Comparison of ENCODE assay signal across 10 cellular contexts in the genomic region with DNA sequence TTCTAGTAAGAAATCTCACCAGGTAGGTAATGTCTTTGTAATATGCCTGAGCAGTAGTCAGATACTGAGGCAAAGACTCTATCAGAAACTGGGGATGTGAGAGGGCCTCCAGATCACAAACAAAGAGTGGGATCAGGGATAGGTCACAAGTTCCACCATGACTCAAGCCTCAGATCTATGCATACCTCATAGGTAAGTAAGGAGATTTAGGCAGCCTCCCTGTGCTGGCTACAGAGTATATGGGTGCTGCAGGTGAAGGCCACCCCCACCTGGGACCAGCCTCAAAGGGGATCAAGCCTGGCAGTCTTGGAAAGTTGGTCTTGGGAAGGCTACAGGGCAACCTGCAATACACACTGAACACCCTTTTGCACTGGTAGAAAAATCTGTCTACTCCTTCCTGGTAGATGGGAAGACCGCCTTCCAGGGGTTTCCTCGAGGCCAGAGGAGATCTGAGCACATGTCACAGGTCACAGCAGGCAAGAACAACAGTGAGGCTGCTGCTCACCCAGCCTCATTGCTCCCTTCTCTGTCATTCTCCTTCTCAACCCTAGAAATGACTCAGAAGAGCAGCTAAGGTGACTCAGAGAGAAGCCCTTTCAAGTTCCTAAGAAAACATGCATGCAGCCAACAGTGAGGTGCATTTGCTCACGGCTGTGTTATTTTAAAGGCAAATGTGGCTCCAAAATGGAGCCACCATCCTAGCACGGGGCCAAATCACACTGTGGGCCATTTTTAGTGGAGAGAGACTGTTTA.
A peak's percentile ranks its signal among the peaks of the same experiment; 100 is the strongest.
DNase-seq lines count a peak whose midpoint lies in the region; ATAC-seq and TF ChIP-seq lines count a peak whose summit lies in the region.
"Had no signal": no experiment of that assay in that cellular context is flagged by ENCODE, and none has a peak within 500 bp of the region (broad histone marks: within the 10 kb centered on the region; RNA-seq: fewer than 3 reads in every experiment).

No MANE protein-coding gene starts in this region.

- no peaks in the 10 kb centered on the region for H3K9me3 ChIP-seq in smooth muscle cell (replicated peaks; ENCODE audit: low read depth)
- H3K9me3 ChIP-seq in right cardiac atrium (ENCODE audit: control insufficient read depth, low read length), result no peaks in the 10 kb centered on the region

- H3K9ac ChIP-seq in smooth muscle cell (ENCODE audit: low read depth), result no peak overlapping the region

- no peaks in the 10 kb centered on the region for H3K36me3 ChIP-seq in smooth muscle cell (ENCODE audit: low read depth)

- no peaks in the 10 kb centered on the region for H4K20me1 ChIP-seq in smooth muscle cell (ENCODE audit: low read depth)

- no peak overlapping the region for H2AFZ ChIP-seq in smooth muscle cell (ENCODE audit: low read depth)

- H3K4me1 ChIP-seq in smooth muscle cell (ENCODE audit: low read depth), result peaks cover 19% of the 10 kb centered on the region
- no peaks in the 10 kb centered on the region for H3K4me1 ChIP-seq in right cardiac atrium (ENCODE audit: control insufficient read depth, insufficient read depth, low read length)

- H3K4me2 ChIP-seq in smooth muscle cell, result peak overlapping the region; percentile 0

- H3K27me3 ChIP-seq in smooth muscle cell (ENCODE audit: low read depth) (no peaks in the 10 kb centered on the region), right cardiac atrium (ENCODE audit: control insufficient read depth, insufficient read depth) (no peaks in the 10 kb centered on the region)

- TF ChIP-seq CTCF in astrocyte of the spinal cord (IDR thresholded peaks at IDR 0.05; ENCODE audit: low read depth, low read length), result no peak
- TF ChIP-seq CTCF in smooth muscle cell (IDR thresholded peaks at IDR 0.05; ENCODE audit: borderline replicate concordance, insufficient read depth, poor library complexity, severe bottlenecking), result no peak

- H3K4me3 ChIP-seq in astrocyte of the spinal cord (ENCODE audit: low read depth, low read length), result no peak overlapping the region
- H3K4me3 ChIP-seq in smooth muscle cell, result no peak overlapping the region
- no peak overlapping the region for H3K4me3 ChIP-seq in right cardiac atrium (ENCODE audit: low read length)

- ATAC-seq in HG03378 (IDR thresholded peaks at IDR 0.05; ENCODE audit: unreplicated experiment), result peak; percentile 74
- ATAC-seq in right cardiac atrium, result no peak

- intact Hi-C loops in right cardiac atrium (cut with DNase I), result no loop called here

- no peaks in the 10 kb centered on the region for H3F3A ChIP-seq in smooth muscle cell (ENCODE audit: low read depth)

- DNase-seq in DMS53 (lab: John Stamatoyannopoulos, UW) (peak; percentile 21), DMS53 treated with DMSO at 0.1 percent for 48 hours (lab: John Stamatoyannopoulos, UW; ENCODE audit: unreplicated experiment) (no peak), astrocyte of the spinal cord (ENCODE audit: low read depth, low spot score) (peak; percentile 98), smooth muscle cell (lab: John Stamatoyannopoulos, UW; ENCODE audit: unreplicated experiment) (no peak), ureter (ENCODE audit: low spot score) (no peak), right cardiac atrium (no peak), SKM-1 treated with dmso at 0.1 percent for 144 hours (lab: John Stamatoyannopoulos, UW; ENCODE audit: unreplicated experiment) (no peak)
- DNase-seq: SHP77 had no signal

- 42% methylated on average over 4 of the region's 4 CpGs for WGBS in smooth muscle cell (ENCODE audit: low lambda C conversion rate)
- 78% methylated on average over 4 of the region's 4 CpGs for WGBS in right cardiac atrium

- H3K79me2 ChIP-seq in smooth muscle cell (ENCODE audit: low read depth), result no peaks in the 10 kb centered on the region

- H3K27ac ChIP-seq in smooth muscle cell (ENCODE audit: low read depth), result peak overlapping the region; percentile 53
- H3K27ac ChIP-seq in right cardiac atrium (ENCODE audit: low read length), result no peak overlapping the region
- H3K27ac ChIP-seq: 22Rv1 had no signal

- in situ Hi-C loops in astrocyte of the spinal cord (cut with HindIII; ENCODE audit: low sequenced_read_pairs), result no loop called here

Comparison
In these comparisons a context has a peak if more than half of its experiments do, and no peak if none do; other contexts are left out.
1. DNase-seq: peak in DMS53 (single experiment) and astrocyte of the spinal cord (single experiment); none in DMS53 treated with DMSO at 0.1 percent for 48 hours (single experiment), smooth muscle cell (single experiment), ureter (single experiment), right cardiac atrium (0 of 3) and SKM-1 treated with dmso at 0.1 percent for 144 hours (single experiment).